ENCODE assay signal across 15 cellular contexts in the genomic region with DNA sequence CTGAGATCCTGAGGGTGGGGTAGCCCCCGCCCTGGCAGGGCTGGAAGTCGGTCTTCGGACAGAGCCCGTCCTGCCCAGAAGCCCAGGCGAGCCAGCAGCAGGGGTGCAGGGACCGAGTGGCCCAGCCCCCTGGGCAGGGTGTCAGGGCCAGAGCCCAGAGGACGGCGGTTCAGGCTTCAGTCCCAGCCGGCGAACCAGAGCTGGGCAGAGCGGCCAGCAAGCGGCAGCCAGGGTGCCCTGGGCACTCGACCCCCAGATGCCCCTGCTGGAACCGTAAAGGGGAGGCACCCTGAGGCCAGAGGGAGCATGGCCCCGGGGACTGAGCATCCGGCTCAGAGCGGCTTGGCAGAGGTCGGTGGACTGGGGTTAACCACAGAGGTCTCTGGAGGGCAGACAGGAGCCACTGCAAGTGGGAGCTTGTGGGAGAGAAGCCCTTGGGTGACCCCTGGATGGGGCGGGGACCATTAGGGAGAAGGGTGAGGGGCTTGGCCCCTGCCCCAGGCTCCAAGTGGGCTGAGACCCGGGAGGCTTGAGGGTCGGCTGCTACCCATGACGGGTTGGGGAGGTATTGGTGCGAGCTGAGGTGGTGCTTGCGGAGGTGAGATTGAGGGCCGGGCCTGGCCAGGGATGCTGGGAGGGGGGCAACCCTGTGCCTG. TPM values are rescaled to one million over a fixed set of nuclear protein-coding genes. Genes with fewer than 3 reads are reported as not detected.
DNase-seq lines count a peak whose midpoint lies in the region; ATAC-seq and TF ChIP-seq lines count a peak whose summit lies in the region.
"Had no signal": no experiment of that assay in that cellular context is flagged by ENCODE, and none has a peak within 500 bp of the region (broad histone marks: within the 10 kb centered on the region; RNA-seq: fewer than 3 reads in every experiment).

No MANE protein-coding gene starts in this region.

- H3K4me3 ChIP-seq in breast epithelium, result peak overlapping the region; percentile 40 to 55 (median 40)
- H3K4me3 ChIP-seq in gastroesophageal sphincter, result peak overlapping the region in 1 of 2 donors; percentile 46
- no peak overlapping the region for H3K4me3 ChIP-seq in neutrophil (ENCODE audit: low read depth in 1 of 2, low read length in 1 of 2)
- H3K4me3 ChIP-seq in vagina, result peak overlapping the region; percentile 47 to 50
- H3K4me3 ChIP-seq: hepatocyte had no signal

- H3K27me3 Mint-ChIP-seq in MCF 10A (ENCODE audit: insufficient read depth, unreplicated experiment), result no peaks in the 10 kb centered on the region
- H3K27me3 Mint-ChIP-seq: activated naive CD8-positive, alpha-beta T cell treated with anti-CD3 and anti-CD28 coated beads, Interleukin-2, amount 50 U/mL, for 24 hours had no signal

- H3K27ac ChIP-seq in breast epithelium (peak overlapping the region; percentile 60 to 97), gastroesophageal sphincter (peak overlapping the region in 3 of 4 donors; percentile 58 to 88 (median 66)), neutrophil (peak overlapping the region; percentile 45), vagina (peak overlapping the region; percentile 96)
- H3K27ac ChIP-seq: hepatocyte had no signal

- no peaks in the 10 kb centered on the region for H3K9me3 Mint-ChIP-seq in MCF 10A (ENCODE audit: unreplicated experiment)
- H3K9me3 Mint-ChIP-seq: activated naive CD8-positive, alpha-beta T cell treated with anti-CD3 and anti-CD28 coated beads, Interleukin-2, amount 50 U/mL, for 24 hours had no signal

- no peak for TF ChIP-seq CTCF in breast epithelium (IDR thresholded peaks at IDR 0.05)
- TF ChIP-seq CTCF in MCF 10A (IDR thresholded peaks at IDR 0.05; ENCODE audit: unreplicated experiment), result no peak
- no peak for TF ChIP-seq CTCF in gastroesophageal sphincter (IDR thresholded peaks at IDR 0.05)
- TF ChIP-seq CTCF in neutrophil (IDR thresholded peaks at IDR 0.05), result no peak
- no peak for TF ChIP-seq CTCF in vagina (IDR thresholded peaks at IDR 0.05)

- H3K36me3 ChIP-seq in breast epithelium, result no peaks in the 10 kb centered on the region
- H3K36me3 ChIP-seq in gastroesophageal sphincter, result no peaks in the 10 kb centered on the region
- H3K36me3 ChIP-seq in neutrophil, result peaks cover 92% of the 10 kb centered on the region
- H3K36me3 ChIP-seq in vagina, result no peaks in the 10 kb centered on the region

- intact Hi-C loops in breast epithelium (cut with DNase I; ENCODE audit: low total_unique reads) (no loop called here), MCF 10A (cut with micrococcal nuclease) (no loop called here), vagina (cut with DNase I) (no loop called here)

- TF ChIP-seq POLR2A in breast epithelium (IDR thresholded peaks at IDR 0.05) (no peak), gastroesophageal sphincter (IDR thresholded peaks at IDR 0.05) (no peak), vagina (IDR thresholded peaks at IDR 0.05) (peak in 1 of 2 donors; percentile 4)

- H3K4me3 Mint-ChIP-seq in MCF 10A (ENCODE audit: unreplicated experiment), result no peak overlapping the region
- H3K4me3 Mint-ChIP-seq: activated naive CD8-positive, alpha-beta T cell treated with anti-CD3 and anti-CD28 coated beads, Interleukin-2, amount 50 U/mL, for 24 hours had no signal

- 51 to 80% methylated on average over 1 to 3 of the region's 25 CpGs for WGBS in gastroesophageal sphincter (ENCODE audit: low coverage in 1 of 2), 2 donors

- no peak overlapping the region for H3K27ac Mint-ChIP-seq in MCF 10A (ENCODE audit: low read depth, unreplicated experiment)
- H3K27ac Mint-ChIP-seq: activated naive CD8-positive, alpha-beta T cell treated with anti-CD3 and anti-CD28 coated beads, Interleukin-2, amount 50 U/mL, for 24 hours had no signal

- no peak for TF ChIP-seq EP300 in gastroesophageal sphincter (IDR thresholded peaks at IDR 0.05)

- H3K4me1 ChIP-seq in breast epithelium, result peaks cover 9 to 12% of the 10 kb centered on the region in 2 donors
- H3K4me1 ChIP-seq in gastroesophageal sphincter, result peaks cover 0 to 83% (median 27%) of the 10 kb centered on the region in 3 donors
- peaks cover 5 to 97% of the 10 kb centered on the region in 2 experiments for H3K4me1 ChIP-seq in neutrophil (ENCODE audit: control insufficient read depth in 1 of 2, insufficient read depth in 1 of 2, low read depth in 1 of 2, low read length in 1 of 2)
- peaks cover 96% of the 10 kb centered on the region for H3K4me1 ChIP-seq in vagina

- DNase-seq in breast epithelium (ENCODE audit: low spot score in 2 of 2) (no peak), MCF 10A (ENCODE audit: unreplicated experiment) (no peak), vagina (ENCODE audit: extremely low spot score in 2 of 2) (no peak), G401 (ENCODE audit: low spot score) (no peak)
- DNase-seq: activated CD4-positive, alpha-beta T cell treated with anti-CD3 and anti-CD28 coated beads, Interleukin-2, amount 50 U/mL, for 4 hours; activated naive CD8-positive, alpha-beta T cell treated with anti-CD3 and anti-CD28 coated beads, Interleukin-2, amount 50 U/mL, for 24 hours; DND-41; effector CD8-positive, alpha-beta T cell; NCI-H748 treated with DMSO at 0.1 percent for 48 hours had no signal

- POLR2A ChIA-PET in MCF 10A (lab: Yijun Ruan, JAX), result no interaction called here

- in situ Hi-C loops in G401 (cut with HindIII; ENCODE audit: low sequenced_read_pairs), result no loop called here

- H3K9me3 ChIP-seq in breast epithelium (no peaks in the 10 kb centered on the region), gastroesophageal sphincter (no peaks in the 10 kb centered on the region), neutrophil (no peaks in the 10 kb centered on the region), vagina (no peaks in the 10 kb centered on the region)

- CTCF ChIA-PET in MCF 10A (lab: Yijun Ruan, JAX), result interaction anchor here (0.7 kb wide), 1 partner anchor 63 kb away, joined by 3 read pairs; no protein-coding TSS in a partner anchor

- peak; percentile 22 for ATAC-seq in gastroesophageal sphincter
- no peak for ATAC-seq in HG02938 (IDR thresholded peaks at IDR 0.05; ENCODE audit: unreplicated experiment)
- no peak for ATAC-seq in HG03159 (IDR thresholded peaks at IDR 0.05; ENCODE audit: unreplicated experiment)
- ATAC-seq: activated naive CD8-positive, alpha-beta T cell treated with anti-CD3 and anti-CD28 coated beads, Interleukin-2, amount 50 U/mL, for 24 hours had no signal

- H3K36me3 Mint-ChIP-seq in MCF 10A (ENCODE audit: insufficient read depth, unreplicated experiment), result no peaks in the 10 kb centered on the region

- BruUV-seq in MCF 10A (replicated peaks; lab: Mats Ljungman, UMichigan), result no TSS peak

- H3K4me1 Mint-ChIP-seq in MCF 10A (ENCODE audit: insufficient read depth, unreplicated experiment), result peaks cover 22% of the 10 kb centered on the region

- no peaks in the 10 kb centered on the region for H3K27me3 ChIP-seq in breast epithelium
- peaks cover 29% of the 10 kb centered on the region for H3K27me3 ChIP-seq in gastroesophageal sphincter
- H3K27me3 ChIP-seq in neutrophil, result no peaks in the 10 kb centered on the region
- no peaks in the 10 kb centered on the region for H3K27me3 ChIP-seq in vagina
- H3K27me3 ChIP-seq: hepatocyte had no signal

RNA-seq across cellular contexts. Expression of gene LSP1, which starts 15.9 kb away (rescaled TPM):
- total RNA-seq in breast epithelium (10 to 100 TPM; 21.4 to 36.0 (median 23.6) TPM), MCF 10A (2022) (3.3 and 3.7 TPM in 2 replicates), gastroesophageal sphincter (100 to 1,000 TPM in 1 of 4 donors, 10 to 100 TPM in 3; 13.4 to 133 (median 47.7) TPM), vagina (32.7 TPM)
- 0.20 TPM in 1 of 2 replicates, not detected in the other for total RNA-seq in G401 (2014; rRNA removed; shearing (Covaris generic))

RNA-seq across cellular contexts. Expression of gene PRR33, which starts 22.9 kb away (rescaled TPM):
- not detected for total RNA-seq in breast epithelium
- not detected in 2 replicates for total RNA-seq in MCF 10A (2022)
- not detected for total RNA-seq in gastroesophageal sphincter
- total RNA-seq in vagina, result not detected
- total RNA-seq in G401 (2014; rRNA removed; shearing (Covaris generic)), result not detected in 2 replicates
- total RNA-seq: hepatocyte, mesenteric fat pad had no signal

RNA-seq across cellular contexts. Expression of gene TNNI2, which starts 30.0 kb away (rescaled TPM):
- total RNA-seq in breast epithelium (1 to 10 TPM in 2 of 3 donors, not detected in 1; 1.6 to 5.6 TPM), MCF 10A (2022) (43.3 and 77.7 TPM in 2 replicates), gastroesophageal sphincter (1 to 10 TPM in 1 of 4 donors, not detected in 3; 1.0 TPM), vagina (not detected)
- not detected in 2 replicates for total RNA-seq in G401 (2014; rRNA removed; shearing (Covaris generic))

RNA-seq across cellular contexts. Expression of gene SYT8, which starts 34.0 kb away (rescaled TPM):
- total RNA-seq in breast epithelium, result 10 to 100 TPM in 2 of 3 donors, not detected in 1; 10.7 to 12.1 TPM
- 141 and 308 TPM in 2 replicates for total RNA-seq in MCF 10A (2022)
- 1 to 10 TPM in 1 of 4 donors, not detected in 3; 2.2 TPM for total RNA-seq in gastroesophageal sphincter
- 1.2 TPM for total RNA-seq in vagina
- total RNA-seq in G401 (2014; rRNA removed; shearing (Covaris generic)), result not detected in 2 replicates
- total RNA-seq: mesenteric fat pad had no signal

RNA-seq across cellular contexts. Expression of gene TNNT3, which starts 50.7 kb away (rescaled TPM):
- total RNA-seq in breast epithelium (1 to 10 TPM; 3.5 to 8.2 (median 3.6) TPM), MCF 10A (2022) (not detected in 2 replicates), gastroesophageal sphincter (1 to 10 TPM; 1.7 to 4.3 (median 2.5) TPM), vagina (20.4 TPM)
- not detected in 2 replicates for total RNA-seq in G401 (2014; rRNA removed; shearing (Covaris generic))

Comparison
In these comparisons a context has a peak if more than half of its experiments do, and no peak if none do; other contexts are left out.
1. H3K27ac ChIP-seq: peak in every context shown above with its lines; median percentile 96 in vagina; 78 in breast epithelium; 66 in gastroesophageal sphincter; 45 in neutrophil.
2. H3K4me3 ChIP-seq: peak in breast epithelium (3 of 3) and vagina (2 of 2); none in neutrophil (0 of 2).